16 cellular contexts compared by ENCODE assay signal in genomic region chr2:18171191-18172139, GRCh38.
DNase-seq lines count a peak whose midpoint lies in the region; ATAC-seq, FAIRE-seq and TF ChIP-seq lines count a peak whose summit lies in the region.
"Had no signal": no experiment of that assay in that cellular context is flagged by ENCODE, and none has a peak within 500 bp of the region (broad histone marks: within the 10 kb centered on the region; RNA-seq: fewer than 3 reads in every experiment).

No MANE protein-coding gene starts in this region.

- WGBS in pancreas, 2 donors, result 54 to 59% methylated on average over 7 of the region's 7 CpGs

- no peak for FAIRE-seq in pancreas (lab: Jason Lieb, UNC)
- FAIRE-seq: TTC549 had no signal

- no peaks in the 10 kb centered on the region for H3K36me3 ChIP-seq in pancreas
- H3K36me3 ChIP-seq: BLaER1 treated with 17β-estradiol and CSF1 and Interleukin-3, amounts not matched to agents 10 nM and 100 nM had no signal

- H3K4me1 ChIP-seq in pancreas, result no peaks in the 10 kb centered on the region

- H3K4me3 ChIP-seq in pancreas, result no peak overlapping the region
- H3K4me3 ChIP-seq: BLaER1 treated with 17β-estradiol and CSF1 and Interleukin-3, amounts not matched to agents 10 nM and 100 nM; SK-N-MC had no signal

- no peaks in the 10 kb centered on the region for H3K9me3 ChIP-seq in pancreas

- DNase-seq in Ammon's horn (ENCODE audit: low spot score), result peak; percentile 60
- DNase-seq in NCI-H2029 (lab: John Stamatoyannopoulos, UW), result peak; percentile 73
- DNase-seq in fibroblast of gingiva (ENCODE audit: low read depth), result peak; percentile 53
- DNase-seq in pancreas, result peak in 1 of 6 donors; percentile 13
- no peak for DNase-seq in NOMO-1 treated with dmso at 0.1 percent for 144 hours (lab: John Stamatoyannopoulos, UW; ENCODE audit: unreplicated experiment)
- DNase-seq in GM20000 (ENCODE audit: low spot score), result no peak
- DNase-seq in C1 segment of cervical spinal cord (lab: John Stamatoyannopoulos, UW), result no peak
- DNase-seq in nucleus accumbens (lab: John Stamatoyannopoulos, UW), result no peak
- DNase-seq: activated CD4-positive, alpha-beta memory T cell treated with anti-CD3 and anti-CD28 coated beads, Interleukin-2, amount 10 ng/mL, durations not matched to agents 7 days and 5 days; foreskin melanocyte; NCI-H1417; NCI-H510A treated with DMSO at 0.1 percent for 48 hours had no signal

- intact Hi-C loops in pancreas (cut with DNase I), result no loop called here

- TF ChIP-seq CTCF in pancreas (IDR thresholded peaks at IDR 0.05) (no peak), GM20000 (IDR thresholded peaks at IDR 0.05; ENCODE audit: extremely low read depth, missing control alignments) (no peak)

- peak; percentile 31 to 61 (median 50) for ATAC-seq in pancreas
- ATAC-seq: stimulated activated effector memory CD8-positive, alpha-beta T cell treated with anti-CD3 and anti-CD28 coated beads, Interleukin-12 subunit alpha, Interleukin-12 subunit beta, amount 100 ng/mL, for 72 hours had no signal

- no peaks in the 10 kb centered on the region for H3K27me3 ChIP-seq in pancreas
- H3K27me3 ChIP-seq: BLaER1 treated with 17β-estradiol and CSF1 and Interleukin-3, amounts not matched to agents 10 nM and 100 nM had no signal

- H3K27ac ChIP-seq in pancreas, result no peak overlapping the region
- H3K27ac ChIP-seq: BLaER1 treated with 17β-estradiol and CSF1 and Interleukin-3, amounts not matched to agents 10 nM and 100 nM; SK-N-MC had no signal

Comparison
In these comparisons a context has a peak if more than half of its experiments do, and no peak if none do; other contexts are left out.
1. DNase-seq: peak in Ammon's horn (single experiment), NCI-H2029 (single experiment) and fibroblast of gingiva (single experiment); none in NOMO-1 treated with dmso at 0.1 percent for 144 hours (single experiment), GM20000 (single experiment), C1 segment of cervical spinal cord (0 of 14) and nucleus accumbens (0 of 56).